ENCODE assay signal across 4 cellular contexts in the genomic region with DNA sequence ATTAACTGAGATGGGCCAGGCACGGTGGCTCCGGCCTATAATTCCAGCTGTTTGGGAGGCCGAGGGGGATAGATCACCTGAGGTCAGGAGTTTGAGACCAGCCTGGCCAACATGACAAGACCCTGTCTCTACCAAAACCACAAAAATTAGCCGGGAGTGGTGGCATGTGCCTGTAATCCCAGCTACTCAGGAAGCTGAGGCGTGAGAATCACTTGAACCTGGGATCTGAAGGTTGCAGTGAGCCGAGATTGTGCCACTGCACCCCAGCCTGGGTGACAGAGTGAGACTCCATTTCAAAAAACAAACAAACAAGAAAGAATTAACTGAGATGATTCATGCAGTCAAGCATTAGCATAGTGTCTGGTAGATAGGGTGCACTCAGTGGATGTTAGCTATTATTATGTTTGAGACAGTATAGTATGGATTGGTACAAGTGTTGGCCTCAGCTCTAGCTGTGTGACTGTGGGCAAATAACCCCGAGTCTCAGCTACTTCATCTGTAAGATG. TPM values are rescaled to one million over a fixed set of nuclear protein-coding genes. Genes with fewer than 3 reads are reported as not detected.
"Had no signal": no experiment of that assay in that cellular context is flagged by ENCODE, and none has a peak within 500 bp of the region (broad histone marks: within the 10 kb centered on the region; RNA-seq: fewer than 3 reads in every experiment).

No MANE protein-coding gene starts in this region.

RNA-seq across cellular contexts. Expression of gene PPP1R14C, which starts 37.1 kb away (rescaled TPM):
- total RNA-seq: activated T-helper 17 cell treated with anti-CD3 and anti-CD28 coated beads, Interleukin-2, amount 50 U/mL, for 72 hours; fibroblast of villous mesenchyme; T-helper 17 cell had no signal
- polyA plus RNA-seq: fibroblast of lung had no signal
